Comparison of ENCODE assay signal across 10 cellular contexts in the genomic region with DNA sequence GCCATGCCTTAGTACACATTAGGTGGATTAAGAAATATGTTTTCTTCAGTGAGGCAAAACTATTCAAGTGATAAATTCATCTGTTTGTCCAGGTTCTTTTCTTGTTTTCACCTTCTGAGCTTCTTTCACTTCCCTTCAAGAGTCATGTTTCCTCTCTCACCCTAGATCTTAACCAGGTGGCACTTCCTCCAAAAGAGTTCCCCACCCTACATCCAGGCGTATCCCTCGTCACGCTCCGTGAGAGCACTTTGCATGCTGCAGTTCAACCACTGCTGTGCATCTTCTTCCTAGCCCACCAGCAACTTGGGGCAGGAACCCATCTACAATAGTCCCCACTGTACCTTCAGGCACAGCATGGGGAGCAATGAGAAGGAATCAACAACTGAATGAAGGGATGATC. TPM values are rescaled to one million over a fixed set of nuclear protein-coding genes. Genes with fewer than 3 reads are reported as not detected.
DNase-seq lines count a peak whose midpoint lies in the region; ATAC-seq and TF ChIP-seq lines count a peak whose summit lies in the region.
"Had no signal": no experiment of that assay in that cellular context is flagged by ENCODE, and none has a peak within 500 bp of the region (broad histone marks: within the 10 kb centered on the region; RNA-seq: fewer than 3 reads in every experiment).

No MANE protein-coding gene starts in this region.

- DNase-seq in activated B cell treated with CpG ODN at 0.5 μM for 24 hours (peak; percentile 61), iPS-NIHi11 (ENCODE audit: low spot score) (no peak), T1000 (lab: John Stamatoyannopoulos, UW) (no peak), HK-2 (ENCODE audit: unreplicated experiment) (no peak)
- no peak for DNase-seq in stimulated activated CD8-positive, alpha-beta memory T cell treated with anti-CD3 and anti-CD28 coated beads, Interleukin-4, amount 100 ng/mL, for 48 hours
- DNase-seq: activated CD4-positive, alpha-beta T cell treated with anti-CD3 and anti-CD28 coated beads for 48 hours; effector CD4-positive, alpha-beta T cell had no signal

- POLR2A ChIA-PET in activated B cell treated with CpG ODN at 0.5 μM for 24 hours (lab: Charles Lee) = interaction anchor here (0.6 to 1.8 kb wide), 13 partner anchors 9 to 420 kb away, joined by 3 to 38 read pairs (median 6); partner anchors contain the start of genes OSBPL10, STT3B and ZNF860

- ATAC-seq in GM18519 (IDR thresholded peaks at IDR 0.05; ENCODE audit: low FRiP score, unreplicated experiment) (peak; percentile 83), GM21423 (IDR thresholded peaks at IDR 0.05; ENCODE audit: unreplicated experiment) (peak; percentile 94), HG03095 (IDR thresholded peaks at IDR 0.05; ENCODE audit: unreplicated experiment) (peak; percentile 86), activated B cell treated with CpG ODN at 0.5 μM for 24 hours (ENCODE audit: low read depth) (peak; percentile 82)

- peaks cover 10% of the 10 kb centered on the region for H3K9me3 Mint-ChIP-seq in activated B cell treated with CpG ODN at 0.5 μM for 24 hours

- no peaks in the 10 kb centered on the region for H3K27me3 Mint-ChIP-seq in activated B cell treated with CpG ODN at 0.5 μM for 24 hours

- peak overlapping the region; percentile 75 for H3K4me3 Mint-ChIP-seq in activated B cell treated with CpG ODN at 0.5 μM for 24 hours

- CTCF ChIA-PET in activated B cell treated with CpG ODN at 0.5 μM for 24 hours (lab: Charles Lee) = interaction anchor here (0.9 to 1.2 kb wide), 2 partner anchors 48 to 192 kb away, joined by 3 read pairs; no protein-coding TSS in a partner anchor

- peak overlapping the region; percentile 96 for H3K27ac Mint-ChIP-seq in activated B cell treated with CpG ODN at 0.5 μM for 24 hours

- intact Hi-C loops in activated B cell treated with CpG ODN at 0.5 μM for 24 hours (cut with micrococcal nuclease) = loop anchor here (1.0 to 10.0 kb wide), 6 partner anchors 8 to 1347 kb away; partner anchors contain the start of gene TGFBR2

- H3K36me3 Mint-ChIP-seq in activated B cell treated with CpG ODN at 0.5 μM for 24 hours (ENCODE audit: low read depth) = peaks cover 30% of the 10 kb centered on the region

- no peak for TF ChIP-seq CTCF in activated B cell treated with CpG ODN at 0.5 μM for 24 hours (IDR thresholded peaks at IDR 0.05)

- H3K4me1 Mint-ChIP-seq in activated B cell treated with CpG ODN at 0.5 μM for 24 hours = peaks cover 91% of the 10 kb centered on the region

RNA-seq across cellular contexts. Expression of gene OSBPL10, which starts 28.9 kb away (rescaled TPM):
- total RNA-seq in activated B cell treated with CpG ODN at 0.5 μM for 24 hours = 125 and 137 TPM in 2 replicates

RNA-seq across cellular contexts. Expression of gene ZNF860, which starts 29.3 kb away (rescaled TPM):
- 16.6 and 19.1 TPM in 2 replicates for total RNA-seq in activated B cell treated with CpG ODN at 0.5 μM for 24 hours
